In genomic region chr20:1876975-1877603, GRCh38 we compare ENCODE assay signal across 12 cellular contexts. TPM values are rescaled to one million over a fixed set of nuclear protein-coding genes. Genes with fewer than 3 reads are reported as not detected.
A peak's percentile ranks its signal among the peaks of the same experiment; 100 is the strongest.
DNase-seq lines count a peak whose midpoint lies in the region; ATAC-seq, FAIRE-seq and TF ChIP-seq lines count a peak whose summit lies in the region.
"Had no signal": no experiment of that assay in that cellular context is flagged by ENCODE, and none has a peak within 500 bp of the region (broad histone marks: within the 10 kb centered on the region; RNA-seq: fewer than 3 reads in every experiment).

No MANE protein-coding gene starts in this region.

- FAIRE-seq in astrocyte (lab: Jason Lieb, UNC) (peak; percentile 50), small intestine (lab: Jason Lieb, UNC) (no peak)

- no peaks in the 10 kb centered on the region for H3K36me3 ChIP-seq in astrocyte (ENCODE audit: insufficient read depth, low read length)
- H3K36me3 ChIP-seq in neuronal stem cell (replicated peaks in 1 of 2; ENCODE audit: control insufficient read depth in 2 of 2, insufficient read depth in 2 of 2, low read length in 2 of 2) = no peaks in the 10 kb centered on the region
- H3K36me3 ChIP-seq in small intestine (ENCODE audit: control insufficient read depth in 2 of 2, insufficient read depth in 2 of 2, low read length in 2 of 2) = no peaks in the 10 kb centered on the region
- H3K36me3 ChIP-seq: adrenal gland, SJCRH30 had no signal

- peaks cover 14% of the 10 kb centered on the region for H3K27me3 Mint-ChIP-seq in astrocyte (ENCODE audit: low read depth, unreplicated experiment)
- H3K27me3 Mint-ChIP-seq: activated CD4-positive, alpha-beta T cell treated with anti-CD3 and anti-CD28 coated beads, Interleukin-2, amount 10 ng/mL, durations not matched to agents 7 days and 5 days had no signal

- H3K4me3 Mint-ChIP-seq in astrocyte (ENCODE audit: unreplicated experiment) = no peak overlapping the region
- H3K4me3 Mint-ChIP-seq: activated CD4-positive, alpha-beta T cell treated with anti-CD3 and anti-CD28 coated beads, Interleukin-2, amount 10 ng/mL, durations not matched to agents 7 days and 5 days had no signal

- H2BK120ac ChIP-seq in neuronal stem cell (ENCODE audit: low read depth, low read length) = no peak overlapping the region

- no peak overlapping the region for H3K4ac ChIP-seq in neuronal stem cell (ENCODE audit: low read length)

- no peak overlapping the region for H2BK5ac ChIP-seq in neuronal stem cell (ENCODE audit: low read length)

- no peaks in the 10 kb centered on the region for H3K79me2 ChIP-seq in astrocyte (ENCODE audit: insufficient read depth, low read length)

- no peak overlapping the region for H3K23ac ChIP-seq in neuronal stem cell (ENCODE audit: low read depth, low read length, poor library complexity)

- DNase-seq in NCI-H1417 (lab: John Stamatoyannopoulos, UW) (peak in 2 of 3 experiments; percentile 12 to 48), NCI-H1417 treated with DMSO at 0.1 percent for 48 hours (lab: John Stamatoyannopoulos, UW) (no peak), HCEC 1CT (peak; percentile 22), astrocyte (ENCODE audit: low read depth) (no peak), neuronal stem cell (ENCODE audit: low spot score) (peak; percentile 44), small intestine (no peak)
- DNase-seq: activated CD4-positive, alpha-beta T cell treated with anti-CD3 and anti-CD28 coated beads, Interleukin-2, amount 10 ng/mL, durations not matched to agents 7 days and 5 days had no signal

- H3K18ac ChIP-seq in neuronal stem cell (ENCODE audit: low read length) = no peak overlapping the region

- no peaks in the 10 kb centered on the region for H3K79me1 ChIP-seq in neuronal stem cell (ENCODE audit: low read depth, low read length)

- H3K4me1 ChIP-seq in astrocyte (ENCODE audit: insufficient read depth, low read length) = no peaks in the 10 kb centered on the region
- H3K4me1 ChIP-seq in neuronal stem cell (ENCODE audit: control insufficient read depth in 2 of 2, insufficient read depth in 1 of 2, low read depth in 1 of 2, low read length in 2 of 2) = peaks cover 5 to 10% of the 10 kb centered on the region in 2 donors
- H3K4me1 ChIP-seq in small intestine (ENCODE audit: control insufficient read depth in 2 of 2, insufficient read depth in 1 of 2, low read depth in 1 of 2, low read length in 1 of 2) = peaks cover 0 to 17% of the 10 kb centered on the region in 2 donors
- H3K4me1 ChIP-seq: adrenal gland, SJCRH30 had no signal

- H3K36me3 Mint-ChIP-seq in astrocyte (ENCODE audit: low read depth, unreplicated experiment) = peaks cover 4% of the 10 kb centered on the region

- no peak overlapping the region for H3K27ac Mint-ChIP-seq in astrocyte (ENCODE audit: unreplicated experiment)
- H3K27ac Mint-ChIP-seq: activated CD4-positive, alpha-beta T cell treated with anti-CD3 and anti-CD28 coated beads, Interleukin-2, amount 10 ng/mL, durations not matched to agents 7 days and 5 days had no signal

- WGBS in neuronal stem cell (ENCODE audit: extremely low coverage in 2 of 2, insufficient read length in 2 of 2, insufficient replicate concordance in 1 of 2), 2 donors = no CpG with 5 or more reads among the region's 11 CpGs
- 71 to 73% (median 72%) methylated on average over 11 of the region's 11 CpGs for WGBS in small intestine, 3 donors

- H2BK15ac ChIP-seq in neuronal stem cell (ENCODE audit: low read length) = peak overlapping the region; percentile 11

- no peaks in the 10 kb centered on the region for H4K20me1 ChIP-seq in astrocyte (ENCODE audit: insufficient read depth, low read length)

- H3K9ac ChIP-seq in astrocyte (ENCODE audit: low read length) = no peak overlapping the region
- H3K9ac ChIP-seq in neuronal stem cell (ENCODE audit: low read depth, low read length, poor library complexity) = no peak overlapping the region

- peaks cover 6% of the 10 kb centered on the region for H3K4me1 Mint-ChIP-seq in astrocyte (ENCODE audit: low read depth, unreplicated experiment)
- H3K4me1 Mint-ChIP-seq: activated CD4-positive, alpha-beta T cell treated with anti-CD3 and anti-CD28 coated beads, Interleukin-2, amount 10 ng/mL, durations not matched to agents 7 days and 5 days had no signal

- H3K4me3 ChIP-seq in astrocyte (ENCODE audit: insufficient read depth, low read depth, low read length) (no peak overlapping the region), neuronal stem cell (ENCODE audit: low read length in 2 of 2) (no peak overlapping the region), small intestine (ENCODE audit: low read depth in 1 of 2, low read length in 2 of 2) (no peak overlapping the region)
- H3K4me3 ChIP-seq: adrenal gland, lung, SJCRH30 had no signal

- H3K27me3 ChIP-seq in astrocyte (ENCODE audit: insufficient read depth, low read length) (peaks cover 5% of the 10 kb centered on the region), neuronal stem cell (ENCODE audit: control insufficient read depth in 3 of 3, insufficient read depth in 3 of 3, low read depth in 1 of 3, low read length in 3 of 3) (peaks cover 0 to 33% (median 2%) of the 10 kb centered on the region in 3 experiments), small intestine (ENCODE audit: control insufficient read depth in 2 of 2, insufficient read depth in 2 of 2, low read length in 2 of 2) (no peaks in the 10 kb centered on the region)
- H3K27me3 ChIP-seq: adrenal gland had no signal

- H2AK5ac ChIP-seq in neuronal stem cell (ENCODE audit: low read depth, low read length) = no peak overlapping the region

- peaks cover 5% of the 10 kb centered on the region for H3K9me3 Mint-ChIP-seq in astrocyte (ENCODE audit: unreplicated experiment)
- H3K9me3 Mint-ChIP-seq: activated CD4-positive, alpha-beta T cell treated with anti-CD3 and anti-CD28 coated beads, Interleukin-2, amount 10 ng/mL, durations not matched to agents 7 days and 5 days had no signal

- no peak overlapping the region for H3K14ac ChIP-seq in neuronal stem cell (ENCODE audit: low read length)

- H2AFZ ChIP-seq in astrocyte (ENCODE audit: low read depth, low read length) (no peak overlapping the region), neuronal stem cell (ENCODE audit: low read length) (no peak overlapping the region)

- H4K8ac ChIP-seq in neuronal stem cell (ENCODE audit: low read depth, low read length) = no peak overlapping the region

- no peak for ATAC-seq in GM18517 (IDR thresholded peaks at IDR 0.05; ENCODE audit: unreplicated experiment)
- ATAC-seq in HG02870 (IDR thresholded peaks at IDR 0.05; ENCODE audit: unreplicated experiment) = no peak

- no peak overlapping the region for H2BK12ac ChIP-seq in neuronal stem cell (ENCODE audit: low read length)

- H3K9me3 ChIP-seq in astrocyte (ENCODE audit: insufficient read depth, low read depth, low read length) = no peaks in the 10 kb centered on the region
- H3K9me3 ChIP-seq in neuronal stem cell (replicated peaks in 1 of 2; ENCODE audit: control insufficient read depth in 2 of 2, insufficient read depth in 1 of 2, low read depth in 1 of 2, low read length in 2 of 2) = no peaks in the 10 kb centered on the region
- no peaks in the 10 kb centered on the region for H3K9me3 ChIP-seq in small intestine (ENCODE audit: control insufficient read depth, low read depth)
- H3K9me3 ChIP-seq: adrenal gland, SJCRH30 had no signal

- H3K27ac ChIP-seq in astrocyte (ENCODE audit: low read depth, low read length) = no peak overlapping the region
- H3K27ac ChIP-seq in neuronal stem cell (replicated peaks; ENCODE audit: low read length) = no peak overlapping the region
- no peak overlapping the region for H3K27ac ChIP-seq in small intestine (ENCODE audit: low read depth in 1 of 2, low read length in 1 of 2)
- H3K27ac ChIP-seq: adrenal gland, SJCRH30 had no signal

- H4K91ac ChIP-seq in neuronal stem cell (ENCODE audit: low read depth, low read length, poor library complexity) = no peak overlapping the region

- H3K4me2 ChIP-seq in astrocyte (ENCODE audit: low read length) (no peak overlapping the region), neuronal stem cell (ENCODE audit: insufficient read depth, low read length, poor library complexity, severe bottlenecking) (no peak overlapping the region)

- TF ChIP-seq CTCF in astrocyte (IDR thresholded peaks at IDR 0.05; ENCODE audit: insufficient read depth, low read depth, low read length) = no peak

RNA-seq across cellular contexts. Expression of gene SIRPA, which starts 18.1 kb away (rescaled TPM):
- total RNA-seq in astrocyte = 35.5 and 52.4 TPM in 2 replicates
- 8.4 TPM for polyA plus RNA-seq in neuronal stem cell (2013, experiment 1 of 2)
- polyA plus RNA-seq in neuronal stem cell (2013, experiment 2 of 2) = 8.4 TPM
- polyA plus RNA-seq in small intestine = 10 to 100 TPM; 11.4 to 27.0 (median 17.8) TPM
- total RNA-seq: activated CD4-positive, alpha-beta T cell treated with anti-CD3 and anti-CD28 coated beads, Interleukin-2, amount 10 ng/mL, durations not matched to agents 7 days and 5 days had no signal

Comparison
In these comparisons a context has a peak if more than half of its experiments do, and no peak if none do; other contexts are left out.
1. DNase-seq: peak in NCI-H1417 (2 of 3), HCEC 1CT (single experiment) and neuronal stem cell (single experiment); none in NCI-H1417 treated with DMSO at 0.1 percent for 48 hours (single experiment), astrocyte (single experiment) and small intestine (single experiment).